ENCODE assay signal across 8 cellular contexts in the genomic region with DNA sequence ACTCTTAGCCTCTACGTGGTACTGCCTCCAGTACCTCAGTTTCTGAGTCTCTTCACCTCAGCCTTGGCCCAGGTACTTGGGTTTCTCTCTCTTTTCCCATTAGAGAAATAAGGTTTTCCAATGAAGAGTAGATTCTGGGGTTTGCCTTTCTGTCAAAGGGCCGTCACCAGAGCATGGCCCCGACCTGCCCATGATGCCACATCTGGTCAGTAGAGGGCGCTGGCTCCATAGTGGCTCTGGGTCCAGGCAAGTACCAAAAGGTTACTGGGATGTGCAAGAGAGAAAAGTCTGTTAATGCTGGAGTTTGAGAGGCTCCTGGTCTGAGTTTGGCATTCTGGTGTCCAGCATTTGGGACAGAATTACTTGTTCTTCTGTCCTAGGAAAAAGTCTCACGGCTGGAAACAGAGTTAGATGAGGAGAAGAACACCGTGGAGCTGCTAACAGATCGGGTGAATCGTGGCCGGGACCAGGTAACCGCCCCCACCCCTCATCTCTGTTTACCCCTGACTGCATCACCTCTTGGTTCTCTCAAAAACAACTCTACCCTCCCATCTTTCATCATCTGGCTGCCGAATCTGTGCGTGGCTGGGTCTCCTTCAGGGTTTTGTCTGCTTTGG. TPM values are rescaled to one million over a fixed set of nuclear protein-coding genes. Genes with fewer than 3 reads are reported as not detected.
DNase-seq lines count a peak whose midpoint lies in the region; ATAC-seq and TF ChIP-seq lines count a peak whose summit lies in the region.

No MANE protein-coding gene starts in this region.

- CTCF ChIA-PET in HEK293T (lab: Yijun Ruan, JAX): interaction anchor here (0.7 to 1.3 kb wide), 6 partner anchors 10 to 301 kb away, joined by 3 to 5 read pairs (median 3); partner anchors contain the start of gene CGN
- CTCF ChIA-PET in naive thymus-derived CD4-positive, alpha-beta T cell (lab: Charles Lee): no interaction called here

- H3K27me3 Mint-ChIP-seq in CD4-positive, CD25-positive, alpha-beta regulatory T cell: peaks cover 3% of the 10 kb centered on the region
- H3K27me3 Mint-ChIP-seq in naive thymus-derived CD4-positive, alpha-beta T cell: peaks cover 0 to 4% (median 0%) of the 10 kb centered on the region in 5 donors

- H3K4me1 ChIP-seq in CD4-positive, CD25-positive, alpha-beta regulatory T cell (ENCODE audit: control insufficient read depth, insufficient read depth, low read length, poor library complexity, severe bottlenecking): peaks cover 7% of the 10 kb centered on the region
- H3K4me1 ChIP-seq in naive thymus-derived CD4-positive, alpha-beta T cell (ENCODE audit: control insufficient read depth in 2 of 2, insufficient read depth in 2 of 2, low read length in 2 of 2): peaks cover 6% of the 10 kb centered on the region in 2 donors

- H3K36me3 Mint-ChIP-seq in CD4-positive, CD25-positive, alpha-beta regulatory T cell: peaks cover 3% of the 10 kb centered on the region
- no peaks in the 10 kb centered on the region for H3K36me3 Mint-ChIP-seq in naive thymus-derived CD4-positive, alpha-beta T cell

- peaks cover 0 to 7% (median 4%) of the 10 kb centered on the region in 4 donors for H3K4me1 Mint-ChIP-seq in CD4-positive, CD25-positive, alpha-beta regulatory T cell
- peaks cover 0 to 8% (median 3%) of the 10 kb centered on the region in 7 donors for H3K4me1 Mint-ChIP-seq in naive thymus-derived CD4-positive, alpha-beta T cell

- no peak overlapping the region for H3K4me3 ChIP-seq in CD4-positive, CD25-positive, alpha-beta regulatory T cell (ENCODE audit: low read depth, low read length)
- H3K4me3 ChIP-seq in epithelial cell of esophagus (ENCODE audit: low read length): no peak overlapping the region
- no peak overlapping the region for H3K4me3 ChIP-seq in naive thymus-derived CD4-positive, alpha-beta T cell (ENCODE audit: low read length)

- no peaks in the 10 kb centered on the region for H3K9me3 Mint-ChIP-seq in CD4-positive, CD25-positive, alpha-beta regulatory T cell
- H3K9me3 Mint-ChIP-seq in naive thymus-derived CD4-positive, alpha-beta T cell: no peaks in the 10 kb centered on the region

- ATAC-seq in CD4-positive, CD25-positive, alpha-beta regulatory T cell (ENCODE audit: low read depth in 2 of 2): peak; percentile 72 to 80
- peak; percentile 88 for ATAC-seq in naive thymus-derived CD4-positive, alpha-beta T cell
- ATAC-seq in GM21619 (IDR thresholded peaks at IDR 0.05; ENCODE audit: unreplicated experiment): no peak

- H3K27ac ChIP-seq in CD4-positive, CD25-positive, alpha-beta regulatory T cell (ENCODE audit: insufficient read depth, low read length, poor library complexity, severe bottlenecking): no peak overlapping the region
- H3K27ac ChIP-seq in naive thymus-derived CD4-positive, alpha-beta T cell (ENCODE audit: low read depth, low read length): no peak overlapping the region

- H3K27ac Mint-ChIP-seq in CD4-positive, CD25-positive, alpha-beta regulatory T cell: no peak overlapping the region
- H3K27ac Mint-ChIP-seq in naive thymus-derived CD4-positive, alpha-beta T cell: peak overlapping the region in 1 of 9 donors; percentile 67

- TF ChIP-seq CTCF in epithelial cell of esophagus (IDR thresholded peaks at IDR 0.05; ENCODE audit: insufficient read depth, low read depth, low read length, missing control alignments): peak; percentile 94

- H3K4me3 Mint-ChIP-seq in CD4-positive, CD25-positive, alpha-beta regulatory T cell: no peak overlapping the region
- no peak overlapping the region for H3K4me3 Mint-ChIP-seq in naive thymus-derived CD4-positive, alpha-beta T cell

- no peaks in the 10 kb centered on the region for H3K27me3 ChIP-seq in CD4-positive, CD25-positive, alpha-beta regulatory T cell (ENCODE audit: control insufficient read depth, insufficient read depth, low read length)
- H3K27me3 ChIP-seq in naive thymus-derived CD4-positive, alpha-beta T cell (ENCODE audit: control insufficient read depth in 2 of 2, insufficient read depth in 2 of 2, low read length in 2 of 2): no peaks in the 10 kb centered on the region

- H3K36me3 ChIP-seq in CD4-positive, CD25-positive, alpha-beta regulatory T cell (ENCODE audit: control insufficient read depth, insufficient read depth, low read length): no peaks in the 10 kb centered on the region
- no peaks in the 10 kb centered on the region for H3K36me3 ChIP-seq in naive thymus-derived CD4-positive, alpha-beta T cell (ENCODE audit: control insufficient read depth in 2 of 3, insufficient read depth in 3 of 3, low read length in 3 of 3)

- POLR2A ChIA-PET in HEK293T (lab: Yijun Ruan, JAX): interaction anchor here (1.6 kb wide), 1 partner anchor 24 kb away, joined by 3 read pairs; the partner anchor contains the start of gene CGN
- POLR2A ChIA-PET in naive thymus-derived CD4-positive, alpha-beta T cell (lab: Charles Lee): no interaction called here

- intact Hi-C loops in naive thymus-derived CD4-positive, alpha-beta T cell (cut with micrococcal nuclease): loop anchor here (1.0 to 2.0 kb wide), 5 partner anchors 22 to 302 kb away; no protein-coding TSS in a partner anchor

- DNase-seq in CD4-positive, CD25-positive, alpha-beta regulatory T cell: peak; percentile 56 to 75 (median 70)
- DNase-seq in HEK293T (ENCODE audit: extremely low spot score): peak; percentile 81
- DNase-seq in NOMO-1 treated with dmso at 0.1 percent for 144 hours (lab: John Stamatoyannopoulos, UW; ENCODE audit: unreplicated experiment): peak; percentile 38
- peak; percentile 53 for DNase-seq in activated CD8-positive, alpha-beta memory T cell treated with anti-CD3 and anti-CD28 coated beads, Interleukin-2, amount 50 U/mL, for 24 hours (ENCODE audit: extremely low read depth)
- DNase-seq in epithelial cell of esophagus (ENCODE audit: low read depth): peak; percentile 77
- peak; percentile 28 to 78 (median 59) for DNase-seq in naive thymus-derived CD4-positive, alpha-beta T cell
- DNase-seq in stimulated activated naive CD4-positive, alpha-beta T cell (lab: John Stamatoyannopoulos, UW): peak; percentile 18 to 69 (median 54)

- no peaks in the 10 kb centered on the region for H3K9me3 ChIP-seq in CD4-positive, CD25-positive, alpha-beta regulatory T cell (ENCODE audit: control insufficient read depth in 2 of 2, low read length in 2 of 2)
- H3K9me3 ChIP-seq in naive thymus-derived CD4-positive, alpha-beta T cell (ENCODE audit: control insufficient read depth in 2 of 3, low read length in 3 of 3): no peaks in the 10 kb centered on the region

TF ChIP-seq in HEK293T, 16 proteins besides CTCF, POLR2A, EP300 and RAD21:
- TF ChIP-seq FOXA1 (IDR thresholded peaks at IDR 0.05): no peak
- TF ChIP-seq ZNF384 (IDR thresholded peaks at IDR 0.05): no peak
- TF ChIP-seq NFRKB (IDR thresholded peaks at IDR 0.05): no peak
- TF ChIP-seq PKNOX1 (IDR thresholded peaks at IDR 0.05): peak; percentile 30; the same call in 1 of the 2 replicates

RNA-seq across cellular contexts. Expression of gene TUFT1, which starts 5.3 kb away (rescaled TPM):
- total RNA-seq in CD4-positive, CD25-positive, alpha-beta regulatory T cell: 13.6 TPM
- polyA plus RNA-seq in CD4-positive, CD25-positive, alpha-beta regulatory T cell: 10 to 100 TPM; 10.2 to 13.6 (median 12.1) TPM
- total RNA-seq in naive thymus-derived CD4-positive, alpha-beta T cell: 1 to 10 TPM in 4 of 5 experiments, under 1 TPM in 1; 0.92 to 4.8 (median 3.4) TPM
- polyA plus RNA-seq in naive thymus-derived CD4-positive, alpha-beta T cell: 1 to 10 TPM; 2.2 to 3.1 TPM

RNA-seq across cellular contexts. Expression of gene CGN, which starts 23.6 kb away (rescaled TPM):
- total RNA-seq in CD4-positive, CD25-positive, alpha-beta regulatory T cell: 0.37 TPM
- polyA plus RNA-seq in CD4-positive, CD25-positive, alpha-beta regulatory T cell: 1 to 10 TPM in 1 of 4 donors, under 1 TPM in 1, not detected in 2; 0.37 to 1.2 TPM
- total RNA-seq in naive thymus-derived CD4-positive, alpha-beta T cell: 1 to 10 TPM in 2 of 5 experiments, under 1 TPM in 2, not detected in 1; 0.29 to 2.4 (median 1.3) TPM
- polyA plus RNA-seq in naive thymus-derived CD4-positive, alpha-beta T cell: under 1 TPM in 1 of 2 donors, not detected in 1; 0.25 TPM
